1 cellular context compared by ENCODE assay signal in genomic region chr19:48303866-48304265, GRCh38.
TF ChIP-seq lines count a peak whose summit lies in the region.

No MANE protein-coding gene starts in this region.

TF ChIP-seq in GM23338, 12 proteins besides CTCF, POLR2A, EP300 and RAD21 (continued from another document):
- TF ChIP-seq ETS1 (IDR thresholded peaks at IDR 0.05), result no peak
- TF ChIP-seq ZNF114 (CRISPR knock-in tag; IDR thresholded peaks at IDR 0.05), result no peak
- no peak for TF ChIP-seq EZH2 (IDR thresholded peaks at IDR 0.05; ENCODE audit: low read depth, unreplicated experiment)
- TF ChIP-seq STAT1 (IDR thresholded peaks at IDR 0.05; ENCODE audit: unreplicated experiment), result no peak
- no peak for TF ChIP-seq ZNF462 (CRISPR knock-in tag; IDR thresholded peaks at IDR 0.05)
- no peak for TF ChIP-seq NANOG (IDR thresholded peaks at IDR 0.05; ENCODE audit: borderline replicate concordance)
- no peak for TF ChIP-seq EZH2phosphoT487 (IDR thresholded peaks at IDR 0.05; ENCODE audit: unreplicated experiment)
- no peak for TF ChIP-seq CREB1 (CRISPR knock-in tag; IDR thresholded peaks at IDR 0.05; ENCODE audit: low read depth)
